32 cellular contexts compared by ENCODE assay signal in genomic region chr5:83148370-83148769, GRCh38.
"Had no signal": no experiment of that assay in that cellular context is flagged by ENCODE, and none has a peak within 500 bp of the region (broad histone marks: within the 10 kb centered on the region; RNA-seq: fewer than 3 reads in every experiment).

No MANE protein-coding gene starts in this region.

- H3K27ac ChIP-seq: adrenal gland, body of pancreas, brain microvascular endothelial cell, breast epithelium, VCaP had no signal

- H3K36me3 ChIP-seq: adrenal gland, brain microvascular endothelial cell, breast epithelium had no signal

- H3K9me3 ChIP-seq: body of pancreas, breast epithelium had no signal

- DNase-seq: activated B cell treated with CpG ODN at 0.5 μM for 24 hours; activated CD4-positive, alpha-beta memory T cell treated with anti-CD3 and anti-CD28 coated beads for 36 hours; activated CD4-positive, alpha-beta T cell treated with anti-CD3 and anti-CD28 coated beads for 4 hours; activated CD4-positive, alpha-beta T cell treated with anti-CD3 and anti-CD28 coated beads, Interleukin-2, amount 10 ng/mL, durations not matched to agents 24 days and 14 days; activated CD4-positive, alpha-beta T cell treated with anti-CD3 and anti-CD28 coated beads, Interleukin-2, amount 50 U/mL, for 1 hour; activated CD4-positive, alpha-beta T cell treated with anti-CD3 and anti-CD28 coated beads, Interleukin-2, amount 50 U/mL, for 4 hours; activated CD4-positive, CD25-positive, alpha-beta regulatory T cell treated with anti-CD3 and anti-CD28 coated beads, Interleukin-2, amount 50 U/mL, for 72 hours; activated CD8-positive, alpha-beta memory T cell treated with anti-CD3 and anti-CD28 coated beads, Interleukin-2, amount 50 U/mL, for 4 hours; activated CD8-positive, alpha-beta T cell treated with anti-CD3 and anti-CD28 coated beads for 36 hours; activated effector memory CD4-positive, alpha-beta T cell treated with anti-CD3 and anti-CD28 coated beads, Interleukin-2, amount 50 U/mL, for 16 hours; activated gamma-delta T cell treated with Interleukin-2 at 50 U/mL for 16 hours; activated naive CD4-positive, alpha-beta T cell; activated naive CD4-positive, alpha-beta T cell treated with anti-CD3 and anti-CD28 coated beads for 36 hours; activated naive CD4-positive, alpha-beta T cell treated with anti-CD3 and anti-CD28 coated beads, Interleukin-2, amount 50 U/mL, for 16 hours; activated naive CD8-positive, alpha-beta T cell treated with anti-CD3 and anti-CD28 coated beads for 36 hours; activated T-cell treated with anti-CD3 and anti-CD28 coated beads for 4 hours; activated T-cell treated with anti-CD3 and anti-CD28 coated beads, Interleukin-2, amount 50 U/mL, for 1 hour; activated T-cell treated with anti-CD3 and anti-CD28 coated beads, Interleukin-2, amount 50 U/mL, for 4 hours; activated T-cell treated with anti-CD3 and anti-CD28 coated beads, Interleukin-2, amount 50 U/mL, for 72 hours; adrenal gland; amniotic stem cell; aorta; body of pancreas; brain microvascular endothelial cell; central memory CD4-positive, alpha-beta T cell; T-helper 2 cell; T-helper 9 cell had no signal

- H3K4me1 ChIP-seq: breast epithelium had no signal

- FAIRE-seq: astrocyte had no signal

- H3K27me3 ChIP-seq: adrenal gland, body of pancreas, brain microvascular endothelial cell, breast epithelium had no signal

- H3K4me3 ChIP-seq: adrenal gland, body of pancreas, breast epithelium had no signal

- ATAC-seq: activated CD8-positive, alpha-beta T cell treated with anti-CD3 and anti-CD28 coated beads for 36 hours; activated naive CD4-positive, alpha-beta T cell treated with anti-CD3 and anti-CD28 coated beads, Interleukin-2, amount 50 U/mL, for 72 hours; activated T-cell treated with anti-CD3 and anti-CD28 coated beads, Interleukin-2, amount 50 U/mL, for 4 hours; activated T-cell treated with anti-CD3 and anti-CD28 coated beads, Interleukin-2, amount 50 U/mL, for 72 hours; activated T-helper 17 cell treated with anti-CD3 and anti-CD28 coated beads, Interleukin-2, amount 50 U/mL, for 72 hours; body of pancreas had no signal
